In genomic region chr14:24868389-24868788, GRCh38 we compare ENCODE assay signal across 1 cellular context.
TF ChIP-seq lines count a peak whose summit lies in the region.

No MANE protein-coding gene starts in this region.

TF ChIP-seq in HepG2, 621 proteins besides CTCF, POLR2A, EP300 and RAD21:
- no peak for TF ChIP-seq ZNF282 (IDR thresholded peaks at IDR 0.05; ENCODE audit: partially characterized antibody)
- no peak for TF ChIP-seq ZFP82 (CRISPR knock-in tag; IDR thresholded peaks at IDR 0.05; ENCODE audit: borderline replicate concordance)
- peak; percentile 91 for TF ChIP-seq ZNF7 (CRISPR knock-in tag; IDR thresholded peaks at IDR 0.05)
- no peak for TF ChIP-seq KAT2B (IDR thresholded peaks at IDR 0.05; ENCODE audit: borderline replicate concordance, low read depth, low read length)
- 0 out of 4 replicates have a peak, but pooled peaks of 1 of the 2 experiments have one; percentile 10 for TF ChIP-seq NR2F1 (CRISPR knock-in tag; IDR thresholded peaks at IDR 0.05)
- TF ChIP-seq ZNF329 (CRISPR knock-in tag; IDR thresholded peaks at IDR 0.05; ENCODE audit: low read depth): 0 out of 2 replicates have a peak, but pooled peaks have one; percentile 25
- TF ChIP-seq NR2F6 (IDR thresholded peaks at IDR 0.05): peak; percentile 16; the same call in 1 of the 2 replicates
- TF ChIP-seq NR2F6 (CRISPR knock-in tag; IDR thresholded peaks at IDR 0.05): no peak
